ENCODE assay signal across 8 cellular contexts in genomic region chr1:99737016-99737415, GRCh38.
DNase-seq lines count a peak whose midpoint lies in the region; ATAC-seq, FAIRE-seq and TF ChIP-seq lines count a peak whose summit lies in the region.

No MANE protein-coding gene starts in this region.

- DNase-seq in NCI-H1694 (lab: John Stamatoyannopoulos, UW) = peak; percentile 69
- peak; percentile 62 for DNase-seq in astrocyte of the cerebellum (ENCODE audit: low read depth)
- peak; percentile 65 for DNase-seq in iPS-NIHi7 (ENCODE audit: extremely low spot score)
- DNase-seq in urothelium cell line (ENCODE audit: low spot score) = peak; percentile 30
- no peak for DNase-seq in stimulated activated naive CD4-positive, alpha-beta T cell treated with Interleukin-2 at 50 U/mL for 16 hours (lab: John Stamatoyannopoulos, UW)

- ATAC-seq in HG03095 (IDR thresholded peaks at IDR 0.05; ENCODE audit: unreplicated experiment) (no peak), HG03442 (IDR thresholded peaks at IDR 0.05; ENCODE audit: unreplicated experiment) (no peak)

- no peak overlapping the region for H3K4me3 ChIP-seq in astrocyte of the cerebellum (ENCODE audit: low read depth, low read length)

- in situ Hi-C loops in astrocyte of the cerebellum (cut with HindIII; ENCODE audit: low sequenced_read_pairs) = no loop called here

- FAIRE-seq in urothelium cell line (lab: Jason Lieb, UNC) = no peak

- TF ChIP-seq CTCF in GM12874 (IDR thresholded peaks at IDR 0.05; ENCODE audit: insufficient read depth, low read depth, low read length) = peak; percentile 8; the same call in 1 of the 2 replicates
- peak; percentile 65 for TF ChIP-seq CTCF in astrocyte of the cerebellum (IDR thresholded peaks at IDR 0.05; ENCODE audit: low read depth, low read length, missing control alignments)
